In genomic region chr3:33839283-33839682, GRCh38 we compare ENCODE assay signal across 22 cellular contexts. TPM values are rescaled to one million over a fixed set of nuclear protein-coding genes. Genes with fewer than 3 reads are reported as not detected.
DNase-seq lines count a peak whose midpoint lies in the region; ATAC-seq and TF ChIP-seq lines count a peak whose summit lies in the region.
"Had no signal": no experiment of that assay in that cellular context is flagged by ENCODE, and none has a peak within 500 bp of the region (broad histone marks: within the 10 kb centered on the region; RNA-seq: fewer than 3 reads in every experiment).

No MANE protein-coding gene starts in this region.

- CTCF ChIA-PET in CD8-positive, alpha-beta memory T cell (lab: Charles Lee), result no interaction called here

- H3K4me1 ChIP-seq in CD8-positive, alpha-beta memory T cell (ENCODE audit: insufficient read depth, low read length), result no peaks in the 10 kb centered on the region
- H3K4me1 ChIP-seq in right atrium auricular region, result no peaks in the 10 kb centered on the region
- H3K4me1 ChIP-seq: A549, BE2C had no signal

- TF ChIP-seq CTCF in right atrium auricular region (IDR thresholded peaks at IDR 0.05), result no peak

- H3K27me3 Mint-ChIP-seq in CD8-positive, alpha-beta memory T cell, result no peaks in the 10 kb centered on the region
- no peaks in the 10 kb centered on the region for H3K27me3 Mint-ChIP-seq in central memory CD8-positive, alpha-beta T cell
- H3K27me3 Mint-ChIP-seq in memory B cell, result no peaks in the 10 kb centered on the region
- H3K27me3 Mint-ChIP-seq: CD4-positive, alpha-beta T cell had no signal

- no peak for DNase-seq in CD8-positive, alpha-beta memory T cell
- DNase-seq in central memory CD8-positive, alpha-beta T cell (ENCODE audit: low spot score in 2 of 2), result no peak
- DNase-seq in memory B cell (ENCODE audit: low spot score in 2 of 2) (no peak), hippocampal formation (lab: John Stamatoyannopoulos, UW) (no peak), NCI-H510A treated with DMSO at 0.1 percent for 48 hours (lab: John Stamatoyannopoulos, UW) (no peak), right atrium auricular region (ENCODE audit: low spot score) (no peak)
- DNase-seq: 8988T; ACHN; AML-193; BE2C; Calu3; CD4-positive, alpha-beta T cell; COR-L47; DMS53; EL; GF-D8; H9 had no signal

- H3K27ac ChIP-seq in CD8-positive, alpha-beta memory T cell (ENCODE audit: low read depth, low read length), result no peak overlapping the region
- no peak overlapping the region for H3K27ac ChIP-seq in right atrium auricular region
- H3K27ac ChIP-seq: A549; BLaER1 treated with 17β-estradiol and CSF1 and Interleukin-3, amounts not matched to agents 10 nM and 100 nM had no signal

- H3K36me3 Mint-ChIP-seq in CD8-positive, alpha-beta memory T cell, result peaks cover 16 to 68% (median 28%) of the 10 kb centered on the region in 3 donors
- peaks cover 58% of the 10 kb centered on the region for H3K36me3 Mint-ChIP-seq in central memory CD8-positive, alpha-beta T cell (ENCODE audit: insufficient read depth)
- H3K36me3 Mint-ChIP-seq in memory B cell, result peaks cover 23% of the 10 kb centered on the region

- ATAC-seq in central memory CD8-positive, alpha-beta T cell (replicated peaks; ENCODE audit: extremely low read depth, poor library complexity, severe bottlenecking), result no peak
- no peak for ATAC-seq in memory B cell (ENCODE audit: low read depth)
- ATAC-seq: A549, GM23338, HCT116 had no signal

- H3K9me3 Mint-ChIP-seq in CD8-positive, alpha-beta memory T cell, result no peaks in the 10 kb centered on the region
- no peaks in the 10 kb centered on the region for H3K9me3 Mint-ChIP-seq in central memory CD8-positive, alpha-beta T cell
- H3K9me3 Mint-ChIP-seq in memory B cell, result no peaks in the 10 kb centered on the region
- H3K9me3 Mint-ChIP-seq: CD4-positive, alpha-beta T cell; GM23338; H9 had no signal

- POLR2A ChIA-PET in CD8-positive, alpha-beta memory T cell (lab: Charles Lee), result no interaction called here

- H3K9me3 ChIP-seq in CD8-positive, alpha-beta memory T cell (ENCODE audit: low read length), result no peaks in the 10 kb centered on the region
- H3K9me3 ChIP-seq in right atrium auricular region, result no peaks in the 10 kb centered on the region
- H3K9me3 ChIP-seq: A549, BE2C had no signal

- no peak overlapping the region for H3K4me3 Mint-ChIP-seq in CD8-positive, alpha-beta memory T cell
- H3K4me3 Mint-ChIP-seq in central memory CD8-positive, alpha-beta T cell, result no peak overlapping the region
- no peak overlapping the region for H3K4me3 Mint-ChIP-seq in memory B cell
- H3K4me3 Mint-ChIP-seq: CD14-positive monocyte; CD4-positive, alpha-beta T cell; GM23338; H9 had no signal

- H3K27me3 ChIP-seq in CD8-positive, alpha-beta memory T cell (ENCODE audit: insufficient read depth, low read length, poor library complexity, severe bottlenecking), result no peaks in the 10 kb centered on the region
- H3K27me3 ChIP-seq in right atrium auricular region, result no peaks in the 10 kb centered on the region
- H3K27me3 ChIP-seq: BE2C; BLaER1 treated with 17β-estradiol and CSF1 and Interleukin-3, amounts not matched to agents 10 nM and 100 nM had no signal

- H3K27ac Mint-ChIP-seq in CD8-positive, alpha-beta memory T cell, result peak overlapping the region in 5 of 8 donors; percentile 15 to 89 (median 24)
- H3K27ac Mint-ChIP-seq in central memory CD8-positive, alpha-beta T cell (ENCODE audit: low read depth), result peak overlapping the region; percentile 25
- H3K27ac Mint-ChIP-seq in memory B cell, result peak overlapping the region; percentile 17
- H3K27ac Mint-ChIP-seq: CD4-positive, alpha-beta T cell; GM23338; H9 had no signal

- H3K4me1 Mint-ChIP-seq in CD8-positive, alpha-beta memory T cell, result peaks cover 7 to 10% (median 9%) of the 10 kb centered on the region in 3 donors
- peaks cover under 1% of the 10 kb centered on the region for H3K4me1 Mint-ChIP-seq in central memory CD8-positive, alpha-beta T cell
- peaks cover 8% of the 10 kb centered on the region for H3K4me1 Mint-ChIP-seq in memory B cell

- no peak overlapping the region for H3K4me3 ChIP-seq in CD8-positive, alpha-beta memory T cell (ENCODE audit: low read length)
- H3K4me3 ChIP-seq in right atrium auricular region, result no peak overlapping the region
- H3K4me3 ChIP-seq: A549; BLaER1 treated with 17β-estradiol and CSF1 and Interleukin-3, amounts not matched to agents 10 nM and 100 nM; GM23338 had no signal

- peaks cover 5% of the 10 kb centered on the region for H3K36me3 ChIP-seq in CD8-positive, alpha-beta memory T cell (ENCODE audit: insufficient read depth, low read length)
- H3K36me3 ChIP-seq in right atrium auricular region, result peaks cover 54% of the 10 kb centered on the region
- H3K36me3 ChIP-seq: BE2C had no signal

RNA-seq across cellular contexts. Expression of gene PDCD6IP, which starts 40.9 kb away (rescaled TPM):
- 100 to 1,000 TPM; 162 to 163 TPM for total RNA-seq in CD8-positive, alpha-beta memory T cell
- polyA plus RNA-seq in CD8-positive, alpha-beta memory T cell, result 71.4 TPM
- total RNA-seq in right atrium auricular region, result 10 to 100 TPM; 51.0 to 62.1 TPM
